ENCODE assay signal across 1 cellular context in genomic region chr7:140744005-140744404, GRCh38.
TF ChIP-seq lines count a peak whose summit lies in the region.

No MANE protein-coding gene starts in this region.

TF ChIP-seq in HepG2, 621 proteins besides CTCF, POLR2A, EP300 and RAD21 (continued from another document and continues in another):
- TF ChIP-seq ZBTB26 (CRISPR knock-in tag; IDR thresholded peaks at IDR 0.05; ENCODE audit: borderline replicate concordance), result no peak
- no peak for TF ChIP-seq MTA3 (CRISPR knock-in tag; IDR thresholded peaks at IDR 0.05)
- no peak for TF ChIP-seq RFX5 (IDR thresholded peaks at IDR 0.05; ENCODE audit: low read depth, low read length)
- TF ChIP-seq CENPX (CRISPR knock-in tag; IDR thresholded peaks at IDR 0.05), result no peak
- no peak for TF ChIP-seq RERE (CRISPR knock-in tag; IDR thresholded peaks at IDR 0.05; ENCODE audit: low read depth)
- TF ChIP-seq STAT6 (CRISPR knock-in tag; IDR thresholded peaks at IDR 0.05; ENCODE audit: borderline replicate concordance), result peak; percentile 47; the same call in 1 of the 2 replicates
- TF ChIP-seq SIN3B (IDR thresholded peaks at IDR 0.05; ENCODE audit: low read length), result no peak
- TF ChIP-seq TOE1 (CRISPR knock-in tag; IDR thresholded peaks at IDR 0.05), result no peak
- TF ChIP-seq, protein P1, sequence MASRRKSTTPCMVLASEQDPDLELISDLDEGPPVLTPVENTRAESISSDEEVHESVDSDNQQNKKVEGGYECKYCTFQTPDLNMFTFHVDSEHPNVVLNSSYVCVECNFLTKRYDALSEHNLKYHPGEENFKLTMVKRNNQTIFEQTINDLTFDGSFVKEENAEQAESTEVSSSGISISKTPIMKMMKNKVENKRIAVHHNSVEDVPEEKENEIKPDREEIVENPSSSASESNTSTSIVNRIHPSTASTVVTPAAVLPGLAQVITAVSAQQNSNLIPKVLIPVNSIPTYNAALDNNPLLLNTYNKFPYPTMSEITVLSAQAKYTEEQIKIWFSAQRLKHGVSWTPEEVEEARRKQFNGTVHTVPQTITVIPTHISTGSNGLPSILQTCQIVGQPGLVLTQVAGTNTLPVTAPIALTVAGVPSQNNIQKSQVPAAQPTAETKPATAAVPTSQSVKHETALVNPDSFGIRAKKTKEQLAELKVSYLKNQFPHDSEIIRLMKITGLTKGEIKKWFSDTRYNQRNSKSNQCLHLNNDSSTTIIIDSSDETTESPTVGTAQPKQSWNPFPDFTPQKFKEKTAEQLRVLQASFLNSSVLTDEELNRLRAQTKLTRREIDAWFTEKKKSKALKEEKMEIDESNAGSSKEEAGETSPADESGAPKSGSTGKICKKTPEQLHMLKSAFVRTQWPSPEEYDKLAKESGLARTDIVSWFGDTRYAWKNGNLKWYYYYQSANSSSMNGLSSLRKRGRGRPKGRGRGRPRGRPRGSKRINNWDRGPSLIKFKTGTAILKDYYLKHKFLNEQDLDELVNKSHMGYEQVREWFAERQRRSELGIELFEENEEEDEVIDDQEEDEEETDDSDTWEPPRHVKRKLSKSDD (CRISPR knock-in tag; IDR thresholded peaks at IDR 0.05; ENCODE audit: low read depth), result no peak
- no peak for TF ChIP-seq FOSL1 (CRISPR knock-in tag; IDR thresholded peaks at IDR 0.05; ENCODE audit: borderline replicate concordance)
- TF ChIP-seq SMC3 (IDR thresholded peaks at IDR 0.05; ENCODE audit: low read length), result no peak
- no peak for TF ChIP-seq ZNF296 (CRISPR knock-in tag; conservative IDR thresholded peaks at IDR 0.05)
- no peak for TF ChIP-seq POLR2AphosphoS2 (IDR thresholded peaks at IDR 0.05; ENCODE audit: low read depth, low read length)
- TF ChIP-seq ZNF589 (CRISPR knock-in tag; conservative IDR thresholded peaks at IDR 0.05), result no peak
- no peak for TF ChIP-seq ZNF550 (CRISPR knock-in tag; IDR thresholded peaks at IDR 0.05; ENCODE audit: borderline replicate concordance)
- TF ChIP-seq NR2F2 (IDR thresholded peaks at IDR 0.05; ENCODE audit: borderline replicate concordance, low read depth), result peak; percentile 93
- no peak for TF ChIP-seq KDM5A (IDR thresholded peaks at IDR 0.05; ENCODE audit: borderline replicate concordance, low read length)
- no peak for TF ChIP-seq THYN1 (CRISPR knock-in tag; IDR thresholded peaks at IDR 0.05; ENCODE audit: borderline replicate concordance, low read depth)
- no peak for TF ChIP-seq ZMYM2 (CRISPR knock-in tag; IDR thresholded peaks at IDR 0.05)
- 0 out of 2 replicates have a peak, but pooled peaks have one; percentile 35 for TF ChIP-seq HDAC1 (CRISPR knock-in tag; IDR thresholded peaks at IDR 0.05)
- TF ChIP-seq ZFP36 (IDR thresholded peaks at IDR 0.05; ENCODE audit: borderline replicate concordance, low read depth, low read length, partially characterized antibody), result no peak
- TF ChIP-seq TMF1 (CRISPR knock-in tag; IDR thresholded peaks at IDR 0.05; ENCODE audit: low read depth), result no peak
- no peak for TF ChIP-seq ZNF781 (CRISPR knock-in tag; IDR thresholded peaks at IDR 0.05; ENCODE audit: borderline replicate concordance, not compliant biosample characterization)
- no peak for TF ChIP-seq ISX (CRISPR knock-in tag; conservative IDR thresholded peaks at IDR 0.05)
- TF ChIP-seq ZNF512 (CRISPR knock-in tag; IDR thresholded peaks at IDR 0.05), result no peak
- TF ChIP-seq HDAC6 (IDR thresholded peaks at IDR 0.05; ENCODE audit: low read depth, low read length), result no peak
- TF ChIP-seq THAP11 (CRISPR knock-in tag; IDR thresholded peaks at IDR 0.05), result no peak
- TF ChIP-seq ZNF468 (CRISPR knock-in tag; IDR thresholded peaks at IDR 0.05), result no peak
- TF ChIP-seq ZNF556 (CRISPR knock-in tag; IDR thresholded peaks at IDR 0.05; ENCODE audit: borderline replicate concordance), result 0 out of 2 replicates have a peak, but pooled peaks have one; percentile 52
- TF ChIP-seq KLF9 (CRISPR knock-in tag; IDR thresholded peaks at IDR 0.05; ENCODE audit: low read depth), result no peak
- TF ChIP-seq PITX1 (CRISPR knock-in tag; IDR thresholded peaks at IDR 0.05), result peak; percentile 83; the same call in 1 of the 2 replicates
- TF ChIP-seq, protein P2, sequence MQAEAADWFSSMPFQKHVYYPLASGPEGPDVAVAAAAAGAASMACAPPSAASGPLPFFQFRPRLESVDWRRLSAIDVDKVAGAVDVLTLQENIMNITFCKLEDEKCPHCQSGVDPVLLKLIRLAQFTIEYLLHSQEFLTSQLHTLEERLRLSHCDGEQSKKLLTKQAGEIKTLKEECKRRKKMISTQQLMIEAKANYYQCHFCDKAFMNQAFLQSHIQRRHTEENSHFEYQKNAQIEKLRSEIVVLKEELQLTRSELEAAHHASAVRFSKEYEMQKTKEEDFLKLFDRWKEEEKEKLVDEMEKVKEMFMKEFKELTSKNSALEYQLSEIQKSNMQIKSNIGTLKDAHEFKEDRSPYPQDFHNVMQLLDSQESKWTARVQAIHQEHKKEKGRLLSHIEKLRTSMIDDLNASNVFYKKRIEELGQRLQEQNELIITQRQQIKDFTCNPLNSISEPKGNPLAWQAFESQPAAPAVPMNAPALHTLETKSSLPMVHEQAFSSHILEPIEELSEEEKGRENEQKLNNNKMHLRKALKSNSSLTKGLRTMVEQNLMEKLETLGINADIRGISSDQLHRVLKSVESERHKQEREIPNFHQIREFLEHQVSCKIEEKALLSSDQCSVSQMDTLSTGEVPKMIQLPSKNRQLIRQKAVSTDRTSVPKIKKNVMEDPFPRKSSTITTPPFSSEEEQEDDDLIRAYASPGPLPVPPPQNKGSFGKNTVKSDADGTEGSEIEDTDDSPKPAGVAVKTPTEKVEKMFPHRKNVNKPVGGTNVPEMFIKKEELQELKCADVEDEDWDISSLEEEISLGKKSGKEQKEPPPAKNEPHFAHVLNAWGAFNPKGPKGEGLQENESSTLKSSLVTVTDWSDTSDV (CRISPR knock-in tag; IDR thresholded peaks at IDR 0.05), result no peak
- peak; percentile 53 for TF ChIP-seq HNF4G (IDR thresholded peaks at IDR 0.05; ENCODE audit: borderline replicate concordance, low read depth, low read length)
- no peak; the same call in 1 of the 2 replicates for TF ChIP-seq HNF4G (CRISPR knock-in tag; IDR thresholded peaks at IDR 0.05; ENCODE audit: borderline replicate concordance, low read depth)
- TF ChIP-seq ZBTB2 (CRISPR knock-in tag; IDR thresholded peaks at IDR 0.05; ENCODE audit: low read depth), result no peak
